ENCODE assay signal across 8 cellular contexts in the genomic region with DNA sequence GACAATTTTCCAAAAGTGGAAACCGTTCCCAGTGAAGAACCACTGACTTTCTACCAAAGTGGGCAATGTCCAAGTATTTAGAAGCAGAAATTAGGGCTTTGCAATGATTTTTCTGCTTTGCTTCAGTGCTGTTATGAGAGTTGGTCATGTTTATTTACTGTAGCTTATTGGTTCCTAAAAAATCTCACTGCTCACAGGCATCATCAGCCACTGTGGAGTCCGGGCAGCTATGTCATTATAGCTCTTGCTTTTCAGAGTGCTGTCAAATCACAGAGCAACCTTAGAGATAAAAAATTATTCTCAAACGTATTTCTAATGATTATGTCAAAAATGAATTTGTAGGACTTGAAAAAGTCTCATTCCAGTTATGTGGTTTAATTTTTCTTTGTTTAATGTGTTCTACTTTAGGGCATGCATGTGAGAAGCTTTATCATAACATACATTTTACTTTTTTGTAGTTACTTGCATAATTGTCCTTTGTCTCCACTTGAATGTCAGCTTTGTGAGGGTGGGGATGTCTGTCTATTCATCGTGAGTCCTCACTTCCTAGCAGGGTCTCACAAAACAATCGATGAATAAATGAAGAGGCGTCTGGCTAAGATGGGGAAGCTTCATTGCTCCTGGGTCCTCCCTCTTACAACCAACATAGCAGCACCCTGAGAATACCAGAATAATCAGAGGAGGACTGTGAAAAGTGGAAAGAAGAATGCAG.
"Had no signal": no experiment of that assay in that cellular context is flagged by ENCODE, and none has a peak within 500 bp of the region (broad histone marks: within the 10 kb centered on the region; RNA-seq: fewer than 3 reads in every experiment).

No MANE protein-coding gene starts in this region.

- H3K27me3 ChIP-seq: neural progenitor cell had no signal

- H3K4me1 ChIP-seq: psoas muscle had no signal

- H3K36me3 ChIP-seq: neural progenitor cell had no signal

- H3K9ac ChIP-seq: neural progenitor cell had no signal

- H2AFZ ChIP-seq: neural progenitor cell had no signal

- H3K9me3 ChIP-seq: psoas muscle had no signal

- ATAC-seq: left lobe of liver had no signal

- H3K27ac ChIP-seq: neural progenitor cell, psoas muscle had no signal

- DNase-seq: activated CD4-positive, alpha-beta memory T cell treated with anti-CD3 and anti-CD28 coated beads for 36 hours; activated CD4-positive, alpha-beta T cell treated with anti-CD3 and anti-CD28 coated beads for 4 hours; activated T-cell treated with anti-CD3 and anti-CD28 coated beads for 4 hours; kidney; stimulated activated naive CD4-positive, alpha-beta T cell had no signal

- H3K4me2 ChIP-seq: neural progenitor cell had no signal

- H3K4me3 ChIP-seq: neural progenitor cell, psoas muscle had no signal
